9 cellular contexts compared by ENCODE assay signal in the genomic region with DNA sequence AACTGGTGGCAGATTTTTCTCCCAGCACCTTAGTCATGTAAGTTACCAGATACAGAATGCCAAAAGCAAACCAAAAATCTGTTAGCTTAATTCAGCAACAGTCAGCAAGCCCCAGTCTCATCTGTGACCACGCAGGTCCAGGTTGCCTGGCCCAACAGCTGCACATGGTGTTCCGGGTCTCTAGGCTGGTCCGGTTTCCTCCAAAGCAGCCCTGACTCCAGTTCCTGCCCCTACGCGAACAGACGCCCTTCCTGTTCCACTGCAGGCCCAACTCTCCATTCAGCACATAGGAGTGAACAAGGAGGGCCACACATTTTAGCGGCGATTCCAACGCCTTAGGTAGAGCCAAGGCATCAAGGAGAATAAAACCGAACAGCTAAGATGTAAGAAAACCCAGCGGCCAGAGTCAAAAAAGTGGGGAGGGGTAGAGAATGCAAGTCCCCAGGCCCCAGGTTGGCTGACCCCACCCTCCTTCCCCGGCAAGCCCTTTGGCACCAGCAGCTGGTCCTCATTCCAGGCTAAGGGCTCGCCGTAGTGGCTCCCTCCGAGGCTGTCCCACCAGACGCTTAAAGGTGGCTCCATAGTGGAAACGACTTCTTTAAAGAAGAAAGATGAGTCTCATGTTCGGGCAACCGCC. TPM values are rescaled to one million over a fixed set of nuclear protein-coding genes. Genes with fewer than 3 reads are reported as not detected.
A peak's percentile ranks its signal among the peaks of the same experiment; 100 is the strongest.
DNase-seq lines count a peak whose midpoint lies in the region; ATAC-seq and TF ChIP-seq lines count a peak whose summit lies in the region.
"Had no signal": no experiment of that assay in that cellular context is flagged by ENCODE, and none has a peak within 500 bp of the region (broad histone marks: within the 10 kb centered on the region; RNA-seq: fewer than 3 reads in every experiment).

No MANE protein-coding gene starts in this region.

- ATAC-seq in activated T-cell treated with anti-CD3 and anti-CD28 coated beads, Interleukin-2, amount 50 U/mL, for 72 hours (replicated peaks in 1 of 2): no peak
- ATAC-seq in GM18870 (IDR thresholded peaks at IDR 0.05; ENCODE audit: unreplicated experiment): no peak
- no peak for ATAC-seq in HG02623 (IDR thresholded peaks at IDR 0.05; ENCODE audit: unreplicated experiment)

- H3K4me3 ChIP-seq in ascending aorta: peak overlapping the region; percentile 88 to 95
- peak overlapping the region; percentile 80 to 97 (median 86) for H3K4me3 ChIP-seq in liver (ENCODE audit: low read depth in 1 of 3, low read length in 3 of 3)
- H3K4me3 ChIP-seq in tibial nerve: peak overlapping the region; percentile 78 to 94 (median 82)

- no peak overlapping the region for H3K27ac Mint-ChIP-seq in activated T-cell treated with anti-CD3 and anti-CD28 coated beads, Interleukin-2, amount 50 U/mL, for 72 hours

- H3K36me3 Mint-ChIP-seq in activated T-cell treated with anti-CD3 and anti-CD28 coated beads, Interleukin-2, amount 50 U/mL, for 72 hours (ENCODE audit: insufficient read depth in 2 of 2): no peaks in the 10 kb centered on the region

- H3K9me3 Mint-ChIP-seq in activated T-cell treated with anti-CD3 and anti-CD28 coated beads, Interleukin-2, amount 50 U/mL, for 72 hours: no peaks in the 10 kb centered on the region

- peaks cover 26% of the 10 kb centered on the region for H3K4me1 Mint-ChIP-seq in activated T-cell treated with anti-CD3 and anti-CD28 coated beads, Interleukin-2, amount 50 U/mL, for 72 hours (ENCODE audit: low read depth)

- no peak overlapping the region for H3K9ac ChIP-seq in liver (ENCODE audit: low read depth in 1 of 2, low read length in 2 of 2)

- intact Hi-C loops in ascending aorta (cut with DNase I): loop anchor here (5.0 to 10.0 kb wide), 5 partner anchors 150 to 942 kb away; a partner anchor contains a TSS

- H3K4me3 Mint-ChIP-seq in activated T-cell treated with anti-CD3 and anti-CD28 coated beads, Interleukin-2, amount 50 U/mL, for 72 hours: peak overlapping the region; percentile 90 to 91

- no peak for TF ChIP-seq EP300 in tibial nerve (IDR thresholded peaks at IDR 0.05)

- no peak for TF ChIP-seq POLR2A in tibial nerve (IDR thresholded peaks at IDR 0.05)

- 61% methylated on average over 19 of the region's 19 CpGs for WGBS in liver
- 43 to 45% methylated on average over 19 of the region's 19 CpGs for WGBS in tibial nerve, 2 donors

- no peaks in the 10 kb centered on the region for H3K36me3 ChIP-seq in ascending aorta
- no peaks in the 10 kb centered on the region for H3K36me3 ChIP-seq in liver (ENCODE audit: control insufficient read depth in 4 of 4, insufficient read depth in 3 of 4, low read depth in 1 of 4, low read length in 3 of 4)
- peaks cover 0 to 18% (median 0%) of the 10 kb centered on the region in 3 donors for H3K36me3 ChIP-seq in tibial nerve

- no peak for TF ChIP-seq CTCF in ascending aorta (IDR thresholded peaks at IDR 0.05)
- no peak for TF ChIP-seq CTCF in liver (IDR thresholded peaks at IDR 0.05; ENCODE audit: low read depth, low read length, missing input control)
- TF ChIP-seq CTCF in tibial nerve (IDR thresholded peaks at IDR 0.05): no peak

- no peak for TF ChIP-seq RAD21 in liver (IDR thresholded peaks at IDR 0.05)

- H3K9me3 ChIP-seq in ascending aorta (no peaks in the 10 kb centered on the region), liver (ENCODE audit: control insufficient read depth in 4 of 4, low read length in 3 of 4) (no peaks in the 10 kb centered on the region), tibial nerve (no peaks in the 10 kb centered on the region)

- H3K27me3 ChIP-seq in ascending aorta: no peaks in the 10 kb centered on the region
- no peaks in the 10 kb centered on the region for H3K27me3 ChIP-seq in liver (ENCODE audit: control insufficient read depth in 4 of 4, insufficient read depth in 4 of 4, low read length in 3 of 4)
- H3K27me3 ChIP-seq in tibial nerve: no peaks in the 10 kb centered on the region

- no peaks in the 10 kb centered on the region for H3K27me3 Mint-ChIP-seq in activated T-cell treated with anti-CD3 and anti-CD28 coated beads, Interleukin-2, amount 50 U/mL, for 72 hours (ENCODE audit: low read depth)

- DNase-seq in activated T-cell treated with anti-CD3 and anti-CD28 coated beads, Interleukin-2, amount 50 U/mL, for 72 hours: no peak
- no peak for DNase-seq in activated T-cell treated with anti-CD3 and anti-CD28 coated beads, Interleukin-2, amount 50 U/mL, for 48 hours
- no peak for DNase-seq in ascending aorta (ENCODE audit: low spot score in 2 of 2)
- no peak for DNase-seq in tibial nerve (ENCODE audit: low spot score in 2 of 2)
- no peak for DNase-seq in NCI-H1694 (lab: John Stamatoyannopoulos, UW)
- DNase-seq: NCI-H526 treated with DMSO at 0.1 percent for 48 hours had no signal

- peaks cover 6 to 26% of the 10 kb centered on the region in 2 donors for H3K4me1 ChIP-seq in ascending aorta
- H3K4me1 ChIP-seq in liver (ENCODE audit: control insufficient read depth in 4 of 4, insufficient read depth in 4 of 4, low read length in 3 of 4): peaks cover 11 to 26% (median 20%) of the 10 kb centered on the region in 4 donors
- peaks cover 0 to 41% (median 23%) of the 10 kb centered on the region in 4 donors for H3K4me1 ChIP-seq in tibial nerve

- H3K27ac ChIP-seq in ascending aorta: peak overlapping the region in 1 of 2 donors; percentile 76
- no peak overlapping the region for H3K27ac ChIP-seq in liver (ENCODE audit: low read depth in 1 of 2, low read length in 2 of 2)
- peak overlapping the region in 3 of 4 donors; percentile 81 to 91 (median 90) for H3K27ac ChIP-seq in tibial nerve

TF ChIP-seq in liver, 16 proteins besides CTCF, POLR2A, EP300 and RAD21:
- TF ChIP-seq HNF4A (conservative IDR thresholded peaks at IDR 0.05): no peak

RNA-seq across cellular contexts. Expression of a gene that starts 1.5 kb away (rescaled TPM):
- 10 to 100 TPM; 81.6 to 83.5 TPM for total RNA-seq in activated T-cell treated with anti-CD3 and anti-CD28 coated beads, Interleukin-2, amount 50 U/mL, for 72 hours
- total RNA-seq in ascending aorta (259 TPM), liver (10 to 100 TPM; 70.3 to 85.6 TPM), tibial nerve (100 to 1,000 TPM; 234 to 301 (median 275) TPM)
- 10 to 100 TPM; 43.4 to 64.3 TPM for polyA plus RNA-seq in liver

RNA-seq across cellular contexts. Expression of a gene that starts 51.6 kb away (rescaled TPM):
- under 1 TPM in 1 of 2 donors, not detected in 1; 0.10 TPM for total RNA-seq in activated T-cell treated with anti-CD3 and anti-CD28 coated beads, Interleukin-2, amount 50 U/mL, for 72 hours
- total RNA-seq in ascending aorta (35.4 TPM), liver (10 to 100 TPM; 11.3 to 30.5 TPM), tibial nerve (10 to 100 TPM; 49.6 to 81.6 (median 71.4) TPM)
- polyA plus RNA-seq in liver: 10 to 100 TPM; 57.5 to 82.1 TPM

Comparison
In these comparisons a context has a peak if more than half of its experiments do, and no peak if none do; other contexts are left out.
1. H3K27ac ChIP-seq: peak in tibial nerve (3 of 4); none in liver (0 of 2).
2. RNA of a gene that starts 51.6 kb away (total RNA-seq): 49.6 to 81.6 TPM in tibial nerve, 35.4 TPM in ascending aorta (single experiment) and 11.3 to 30.5 TPM in liver; 0.10 TPM in activated T-cell treated with anti-CD3 and anti-CD28 coated beads, Interleukin-2, amount 50 U/mL, for 72 hours; every median in the first group is over 10 times any median in the second.
3. Peak in every context shown above with its lines, with median percentiles within 50 percentile points of each other: H3K4me3 ChIP-seq.